1 cellular context compared by ENCODE assay signal in the genomic region with DNA sequence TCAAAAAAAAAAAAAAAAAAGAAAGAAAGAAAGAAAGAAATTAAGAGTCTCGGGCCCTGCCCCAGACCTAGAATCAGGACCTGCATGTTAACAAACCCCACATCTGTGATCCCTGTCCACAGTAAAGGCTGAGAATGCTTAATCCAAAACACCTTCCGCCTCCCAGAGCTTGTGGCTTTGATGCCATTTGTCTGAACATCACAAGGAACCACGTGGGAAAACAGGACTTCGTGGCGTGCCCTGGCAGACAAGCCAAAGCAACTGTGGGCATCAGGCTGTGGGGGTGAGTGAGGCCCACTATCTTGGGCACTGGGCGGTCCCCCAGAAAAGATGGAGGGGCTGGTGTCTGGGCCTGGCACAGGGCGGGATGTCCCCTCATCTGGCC.
TF ChIP-seq lines count a peak whose summit lies in the region.

No MANE protein-coding gene starts in this region.

TF ChIP-seq in GM23338, 12 proteins besides CTCF, POLR2A, EP300 and RAD21:
- TF ChIP-seq, protein P1, sequence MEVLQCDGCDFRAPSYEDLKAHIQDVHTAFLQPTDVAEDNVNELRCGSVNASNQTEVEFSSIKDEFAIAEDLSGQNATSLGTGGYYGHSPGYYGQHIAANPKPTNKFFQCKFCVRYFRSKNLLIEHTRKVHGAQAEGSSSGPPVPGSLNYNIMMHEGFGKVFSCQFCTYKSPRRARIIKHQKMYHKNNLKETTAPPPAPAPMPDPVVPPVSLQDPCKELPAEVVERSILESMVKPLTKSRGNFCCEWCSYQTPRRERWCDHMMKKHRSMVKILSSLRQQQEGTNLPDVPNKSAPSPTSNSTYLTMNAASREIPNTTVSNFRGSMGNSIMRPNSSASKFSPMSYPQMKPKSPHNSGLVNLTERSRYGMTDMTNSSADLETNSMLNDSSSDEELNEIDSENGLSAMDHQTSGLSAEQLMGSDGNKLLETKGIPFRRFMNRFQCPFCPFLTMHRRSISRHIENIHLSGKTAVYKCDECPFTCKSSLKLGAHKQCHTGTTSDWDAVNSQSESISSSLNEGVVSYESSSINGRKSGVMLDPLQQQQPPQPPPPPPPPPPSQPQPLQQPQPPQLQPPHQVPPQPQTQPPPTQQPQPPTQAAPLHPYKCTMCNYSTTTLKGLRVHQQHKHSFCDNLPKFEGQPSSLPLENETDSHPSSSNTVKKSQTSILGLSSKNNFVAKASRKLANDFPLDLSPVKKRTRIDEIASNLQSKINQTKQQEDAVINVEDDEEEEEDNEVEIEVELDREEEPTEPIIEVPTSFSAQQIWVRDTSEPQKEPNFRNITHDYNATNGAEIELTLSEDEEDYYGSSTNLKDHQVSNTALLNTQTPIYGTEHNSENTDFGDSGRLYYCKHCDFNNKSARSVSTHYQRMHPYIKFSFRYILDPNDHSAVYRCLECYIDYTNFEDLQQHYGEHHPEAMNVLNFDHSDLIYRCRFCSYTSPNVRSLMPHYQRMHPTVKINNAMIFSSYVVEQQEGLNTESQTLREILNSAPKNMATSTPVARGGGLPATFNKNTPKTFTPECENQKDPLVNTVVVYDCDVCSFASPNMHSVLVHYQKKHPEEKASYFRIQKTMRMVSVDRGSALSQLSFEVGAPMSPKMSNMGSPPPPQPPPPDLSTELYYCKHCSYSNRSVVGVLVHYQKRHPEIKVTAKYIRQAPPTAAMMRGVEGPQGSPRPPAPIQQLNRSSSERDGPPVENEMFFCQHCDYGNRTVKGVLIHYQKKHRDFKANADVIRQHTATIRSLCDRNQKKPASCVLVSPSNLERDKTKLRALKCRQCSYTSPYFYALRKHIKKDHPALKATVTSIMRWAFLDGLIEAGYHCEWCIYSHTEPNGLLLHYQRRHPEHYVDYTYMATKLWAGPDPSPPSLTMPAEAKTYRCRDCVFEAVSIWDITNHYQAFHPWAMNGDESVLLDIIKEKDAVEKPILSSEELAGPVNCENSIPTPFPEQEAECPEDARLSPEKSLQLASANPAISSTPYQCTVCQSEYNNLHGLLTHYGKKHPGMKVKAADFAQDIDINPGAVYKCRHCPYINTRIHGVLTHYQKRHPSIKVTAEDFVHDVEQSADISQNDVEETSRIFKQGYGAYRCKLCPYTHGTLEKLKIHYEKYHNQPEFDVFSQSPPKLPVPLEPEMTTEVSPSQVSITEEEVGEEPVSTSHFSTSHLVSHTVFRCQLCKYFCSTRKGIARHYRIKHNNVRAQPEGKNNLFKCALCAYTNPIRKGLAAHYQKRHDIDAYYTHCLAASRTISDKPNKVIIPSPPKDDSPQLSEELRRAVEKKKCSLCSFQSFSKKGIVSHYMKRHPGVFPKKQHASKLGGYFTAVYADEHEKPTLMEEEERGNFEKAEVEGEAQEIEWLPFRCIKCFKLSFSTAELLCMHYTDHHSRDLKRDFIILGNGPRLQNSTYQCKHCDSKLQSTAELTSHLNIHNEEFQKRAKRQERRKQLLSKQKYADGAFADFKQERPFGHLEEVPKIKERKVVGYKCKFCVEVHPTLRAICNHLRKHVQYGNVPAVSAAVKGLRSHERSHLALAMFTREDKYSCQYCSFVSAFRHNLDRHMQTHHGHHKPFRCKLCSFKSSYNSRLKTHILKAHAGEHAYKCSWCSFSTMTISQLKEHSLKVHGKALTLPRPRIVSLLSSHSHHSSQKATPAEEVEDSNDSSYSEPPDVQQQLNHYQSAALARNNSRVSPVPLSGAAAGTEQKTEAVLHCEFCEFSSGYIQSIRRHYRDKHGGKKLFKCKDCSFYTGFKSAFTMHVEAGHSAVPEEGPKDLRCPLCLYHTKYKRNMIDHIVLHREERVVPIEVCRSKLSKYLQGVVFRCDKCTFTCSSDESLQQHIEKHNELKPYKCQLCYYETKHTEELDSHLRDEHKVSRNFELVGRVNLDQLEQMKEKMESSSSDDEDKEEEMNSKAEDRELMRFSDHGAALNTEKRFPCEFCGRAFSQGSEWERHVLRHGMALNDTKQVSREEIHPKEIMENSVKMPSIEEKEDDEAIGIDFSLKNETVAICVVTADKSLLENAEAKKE (CRISPR knock-in tag; IDR thresholded peaks at IDR 0.05) = no peak
- no peak for TF ChIP-seq CREB1 (CRISPR knock-in tag; IDR thresholded peaks at IDR 0.05; ENCODE audit: low read depth)
- no peak for TF ChIP-seq ZNF331 (CRISPR knock-in tag; IDR thresholded peaks at IDR 0.05; ENCODE audit: low read depth)
- TF ChIP-seq EZH2 (IDR thresholded peaks at IDR 0.05; ENCODE audit: low read depth, unreplicated experiment) = no peak
- TF ChIP-seq STAT1 (IDR thresholded peaks at IDR 0.05; ENCODE audit: unreplicated experiment) = no peak
- TF ChIP-seq EZH2phosphoT487 (IDR thresholded peaks at IDR 0.05; ENCODE audit: unreplicated experiment) = no peak
- no peak for TF ChIP-seq JUNB (IDR thresholded peaks at IDR 0.05; ENCODE audit: unreplicated experiment)
- TF ChIP-seq ZNF114 (CRISPR knock-in tag; IDR thresholded peaks at IDR 0.05) = no peak
- TF ChIP-seq POLR2AphosphoS5 (IDR thresholded peaks at IDR 0.05; ENCODE audit: low read depth) = no peak
- TF ChIP-seq, protein P2, sequence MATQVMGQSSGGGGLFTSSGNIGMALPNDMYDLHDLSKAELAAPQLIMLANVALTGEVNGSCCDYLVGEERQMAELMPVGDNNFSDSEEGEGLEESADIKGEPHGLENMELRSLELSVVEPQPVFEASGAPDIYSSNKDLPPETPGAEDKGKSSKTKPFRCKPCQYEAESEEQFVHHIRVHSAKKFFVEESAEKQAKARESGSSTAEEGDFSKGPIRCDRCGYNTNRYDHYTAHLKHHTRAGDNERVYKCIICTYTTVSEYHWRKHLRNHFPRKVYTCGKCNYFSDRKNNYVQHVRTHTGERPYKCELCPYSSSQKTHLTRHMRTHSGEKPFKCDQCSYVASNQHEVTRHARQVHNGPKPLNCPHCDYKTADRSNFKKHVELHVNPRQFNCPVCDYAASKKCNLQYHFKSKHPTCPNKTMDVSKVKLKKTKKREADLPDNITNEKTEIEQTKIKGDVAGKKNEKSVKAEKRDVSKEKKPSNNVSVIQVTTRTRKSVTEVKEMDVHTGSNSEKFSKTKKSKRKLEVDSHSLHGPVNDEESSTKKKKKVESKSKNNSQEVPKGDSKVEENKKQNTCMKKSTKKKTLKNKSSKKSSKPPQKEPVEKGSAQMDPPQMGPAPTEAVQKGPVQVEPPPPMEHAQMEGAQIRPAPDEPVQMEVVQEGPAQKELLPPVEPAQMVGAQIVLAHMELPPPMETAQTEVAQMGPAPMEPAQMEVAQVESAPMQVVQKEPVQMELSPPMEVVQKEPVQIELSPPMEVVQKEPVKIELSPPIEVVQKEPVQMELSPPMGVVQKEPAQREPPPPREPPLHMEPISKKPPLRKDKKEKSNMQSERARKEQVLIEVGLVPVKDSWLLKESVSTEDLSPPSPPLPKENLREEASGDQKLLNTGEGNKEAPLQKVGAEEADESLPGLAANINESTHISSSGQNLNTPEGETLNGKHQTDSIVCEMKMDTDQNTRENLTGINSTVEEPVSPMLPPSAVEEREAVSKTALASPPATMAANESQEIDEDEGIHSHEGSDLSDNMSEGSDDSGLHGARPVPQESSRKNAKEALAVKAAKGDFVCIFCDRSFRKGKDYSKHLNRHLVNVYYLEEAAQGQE (IDR thresholded peaks at IDR 0.05; ENCODE audit: unreplicated experiment) = no peak
- TF ChIP-seq ETS1 (IDR thresholded peaks at IDR 0.05) = no peak
- TF ChIP-seq NANOG (IDR thresholded peaks at IDR 0.05; ENCODE audit: borderline replicate concordance) = no peak
